29 cellular contexts compared by ENCODE assay signal in genomic region chr10:53744176-53744575, GRCh38.
"Had no signal": no experiment of that assay in that cellular context is flagged by ENCODE, and none has a peak within 500 bp of the region (broad histone marks: within the 10 kb centered on the region; RNA-seq: fewer than 3 reads in every experiment).

No MANE protein-coding gene starts in this region.

- H3K27ac Mint-ChIP-seq: dendritic cell treated with granulocyte-macrophage colony-stimulating factor and Interleukin-4, amounts not matched to agents 40 ng/mL and 50 ng/mL, for 4 days; effector memory CD8-positive, alpha-beta T cell; endodermal cell had no signal

- H3K4me1 ChIP-seq: colonic mucosa, esophagus muscularis mucosa, esophagus squamous epithelium, foreskin keratinocyte, gastrocnemius medialis, gastroesophageal sphincter, heart left ventricle, heart right ventricle had no signal

- H3K9me3 ChIP-seq: colonic mucosa had no signal

- H3K27me3 ChIP-seq: colonic mucosa, dorsolateral prefrontal cortex, esophagus muscularis mucosa, esophagus squamous epithelium, foreskin keratinocyte, gastrocnemius medialis, gastroesophageal sphincter, heart left ventricle, heart right ventricle had no signal

- FAIRE-seq: colon, endometrium, endothelial cell of umbilical vein, frontal cortex had no signal

- H3K4me3 ChIP-seq: colonic mucosa, coronary artery, dorsolateral prefrontal cortex, esophagus muscularis mucosa, esophagus squamous epithelium, gastrocnemius medialis, gastroesophageal sphincter, heart left ventricle, heart right ventricle had no signal

- H3K27me3 Mint-ChIP-seq: dendritic cell treated with granulocyte-macrophage colony-stimulating factor and Interleukin-4, amounts not matched to agents 40 ng/mL and 50 ng/mL, for 4 days; effector memory CD8-positive, alpha-beta T cell had no signal

- H3K4me1 Mint-ChIP-seq: endodermal cell had no signal

- DNase-seq: colonic mucosa; cortex of kidney; dermis blood vessel endothelial cell; dorsolateral prefrontal cortex; effector CD4-positive, alpha-beta T cell; effector CD8-positive, alpha-beta T cell; effector memory CD4-positive, alpha-beta T cell; effector memory CD8-positive, alpha-beta T cell; endodermal cell; erythroblast; esophagus squamous epithelium; foreskin fibroblast; foreskin melanocyte; gastrocnemius medialis; glutamatergic neuron; head of caudate nucleus; heart left ventricle; heart right ventricle had no signal

- ATAC-seq: effector memory CD8-positive, alpha-beta T cell; esophagus mucosa; foreskin keratinocyte; gastrocnemius medialis; gastroesophageal sphincter; heart left ventricle; heart right ventricle had no signal

- H3K4me3 Mint-ChIP-seq: dendritic cell treated with granulocyte-macrophage colony-stimulating factor and Interleukin-4, amounts not matched to agents 40 ng/mL and 50 ng/mL, for 4 days; effector memory CD8-positive, alpha-beta T cell; endodermal cell had no signal

- H3K27ac ChIP-seq: colonic mucosa, coronary artery, dorsolateral prefrontal cortex, epithelial cell of prostate, esophagus muscularis mucosa, esophagus squamous epithelium, foreskin keratinocyte, gastrocnemius medialis, gastroesophageal sphincter, heart left ventricle, heart right ventricle had no signal

- H3K36me3 ChIP-seq: colonic mucosa, esophagus muscularis mucosa, esophagus squamous epithelium, gastrocnemius medialis, gastroesophageal sphincter, heart left ventricle, heart right ventricle had no signal
